8 cellular contexts compared by ENCODE assay signal in the genomic region with DNA sequence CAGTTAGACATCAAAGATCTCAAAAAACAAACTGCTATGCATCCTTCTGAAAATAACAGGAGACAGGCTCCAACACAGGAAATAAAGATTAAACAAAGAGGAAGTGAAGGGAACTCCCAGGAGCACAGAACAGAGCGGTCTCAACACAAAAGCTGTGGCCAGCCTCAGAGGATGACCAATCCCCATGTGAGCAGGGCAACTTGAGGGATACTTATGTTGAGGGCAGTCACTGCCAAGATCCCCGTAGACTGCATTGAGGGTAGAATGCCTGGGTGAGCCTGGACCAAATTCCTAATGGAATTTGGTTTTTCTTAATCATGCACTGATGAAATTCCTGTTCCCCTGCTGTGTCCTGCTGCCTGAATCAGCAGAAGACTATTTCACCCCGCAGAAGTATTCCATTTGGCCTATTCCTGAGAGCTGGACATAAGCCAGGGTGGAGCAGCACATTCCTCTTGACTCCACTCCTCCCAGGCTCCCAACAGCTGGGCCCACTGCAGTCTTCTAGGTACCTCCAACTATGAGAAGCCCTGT. TPM values are rescaled to one million over a fixed set of nuclear protein-coding genes. Genes with fewer than 3 reads are reported as not detected.
A peak's percentile ranks its signal among the peaks of the same experiment; 100 is the strongest.
DNase-seq lines count a peak whose midpoint lies in the region; ATAC-seq and TF ChIP-seq lines count a peak whose summit lies in the region.

No MANE protein-coding gene starts in this region.

- no peaks in the 10 kb centered on the region for H3K9me2 ChIP-seq in SK-N-SH

- no peaks in the 10 kb centered on the region for H3K36me3 ChIP-seq in SK-N-SH (replicated peaks in 1 of 2; ENCODE audit: control insufficient read depth in 1 of 2, insufficient read depth in 2 of 2, low read length in 1 of 2)

- H3F3A ChIP-seq in SK-N-SH (replicated peaks; ENCODE audit: insufficient read depth): peaks cover 48% of the 10 kb centered on the region

- DNase-seq in SK-N-SH: no peak
- DNase-seq in fibroblast of pulmonary artery (ENCODE audit: low read depth): peak; percentile 98
- peak; percentile 85 for DNase-seq in osteocyte (ENCODE audit: extremely low spot score, unreplicated experiment)
- DNase-seq in stimulated activated CD8-positive, alpha-beta memory T cell treated with anti-CD3 and anti-CD28 coated beads, Interleukin-4, amount 100 ng/mL, for 48 hours: no peak
- DNase-seq in superior temporal gyrus (ENCODE audit: extremely low spot score): no peak
- DNase-seq in GM13976 (ENCODE audit: low spot score): no peak
- no peak for DNase-seq in midbrain (lab: John Stamatoyannopoulos, UW)

- CTCF ChIA-PET in SK-N-SH (lab: Yijun Ruan, JAX): interaction anchor here (1.4 kb wide), 1 partner anchor 15 kb away, joined by 3 read pairs; no protein-coding TSS in a partner anchor

- H3K4me3 Mint-ChIP-seq in osteocyte (ENCODE audit: unreplicated experiment): peak overlapping the region; percentile 42

- peak overlapping the region; percentile 47; the same call in 1 of the 2 replicates for H3K9ac ChIP-seq in SK-N-SH

- no peaks in the 10 kb centered on the region for H3K36me3 Mint-ChIP-seq in osteocyte (ENCODE audit: unreplicated experiment)

- peaks cover 78% of the 10 kb centered on the region for H3K4me1 Mint-ChIP-seq in osteocyte (ENCODE audit: unreplicated experiment)

- no peaks in the 10 kb centered on the region for H3K9me3 ChIP-seq in SK-N-SH

- peaks cover 41 to 68% of the 10 kb centered on the region in 2 experiments for H3K4me1 ChIP-seq in SK-N-SH (ENCODE audit: control insufficient read depth in 1 of 2, insufficient read depth in 2 of 2, low read depth in 1 of 2, low read length in 1 of 2)

- H3K4me2 ChIP-seq in SK-N-SH: peak overlapping the region; percentile 49; the same call in 1 of the 2 replicates

- H3K4me3 ChIP-seq in SK-N-SH (ENCODE audit: low read depth in 2 of 2, low read length in 1 of 2): no peak overlapping the region
- no peak overlapping the region for H3K4me3 ChIP-seq in fibroblast of pulmonary artery (replicated peaks; ENCODE audit: low read depth, low read length)

- H3K27ac Mint-ChIP-seq in osteocyte (ENCODE audit: unreplicated experiment): peak overlapping the region; percentile 90

- TF ChIP-seq RAD21 in SK-N-SH (IDR thresholded peaks at IDR 0.05; ENCODE audit: low read length): no peak

- POLR2A ChIA-PET in SK-N-SH (lab: Yijun Ruan, JAX): no interaction called here

- H3K9me3 Mint-ChIP-seq in osteocyte (ENCODE audit: unreplicated experiment): no peaks in the 10 kb centered on the region

- peak; percentile 66 for ATAC-seq in GM19438 (IDR thresholded peaks at IDR 0.05; ENCODE audit: low read depth, unreplicated experiment)

- peak overlapping the region; percentile 58 to 88 for H3K27ac ChIP-seq in SK-N-SH (ENCODE audit: low read depth in 2 of 2, low read length in 1 of 2)

- no peaks in the 10 kb centered on the region for H3K27me3 ChIP-seq in SK-N-SH (ENCODE audit: insufficient read depth)

- H4K20me1 ChIP-seq in SK-N-SH (ENCODE audit: insufficient read depth): no peaks in the 10 kb centered on the region

- peak in 1 of 2 experiments; percentile 76; a peak in 1 of 4 replicates for TF ChIP-seq EP300 in SK-N-SH (IDR thresholded peaks at IDR 0.05; ENCODE audit: borderline replicate concordance in 1 of 2, low read depth in 1 of 2, low read length in 1 of 2)

- H3K79me2 ChIP-seq in SK-N-SH (ENCODE audit: insufficient read depth): peaks cover 78% of the 10 kb centered on the region

- 10% methylated on average over 3 of the region's 3 CpGs for WGBS in SK-N-SH (ENCODE audit: low lambda C conversion rate)

- H2AFZ ChIP-seq in SK-N-SH (ENCODE audit: low read depth): no peak overlapping the region

- TF ChIP-seq CTCF in SK-N-SH (IDR thresholded peaks at IDR 0.05) (no peak), fibroblast of pulmonary artery (IDR thresholded peaks at IDR 0.05; ENCODE audit: low read length, missing control alignments) (no peak), osteocyte (IDR thresholded peaks at IDR 0.05) (no peak), GM13976 (IDR thresholded peaks at IDR 0.05; ENCODE audit: borderline replicate concordance, control extremely low read depth, extremely low read depth, insufficient read depth, missing control alignments) (no peak)

- in situ Hi-C loops in GM13976 (cut with MboI; ENCODE audit: low sequenced_read_pairs, unreplicated experiment): no loop called here

- no peaks in the 10 kb centered on the region for H3K27me3 Mint-ChIP-seq in osteocyte (ENCODE audit: unreplicated experiment)

TF ChIP-seq in SK-N-SH, 30 proteins besides CTCF, POLR2A, EP300 and RAD21 (continues in another document):
- TF ChIP-seq NFIC (IDR thresholded peaks at IDR 0.05; ENCODE audit: borderline replicate concordance): peak; percentile 87
- no peak for TF ChIP-seq IRF3 (IDR thresholded peaks at IDR 0.05; ENCODE audit: low read depth, low read length)
- TF ChIP-seq MXI1 (IDR thresholded peaks at IDR 0.05; ENCODE audit: low read depth, low read length): no peak
- no peak for TF ChIP-seq FOXJ3 (CRISPR knock-in tag; IDR thresholded peaks at IDR 0.05)
- TF ChIP-seq TCF12 (IDR thresholded peaks at IDR 0.05): peak; percentile 87
- no peak for TF ChIP-seq EZH2phosphoT487 (IDR thresholded peaks at IDR 0.05; ENCODE audit: borderline replicate concordance, low read depth)
- no peak for TF ChIP-seq SMC3 (IDR thresholded peaks at IDR 0.05; ENCODE audit: low read depth, low read length)
- peak; percentile 84 for TF ChIP-seq TEAD4 (IDR thresholded peaks at IDR 0.05; ENCODE audit: borderline replicate concordance, insufficient read depth)
- TF ChIP-seq TAF1 (IDR thresholded peaks at IDR 0.05; ENCODE audit: borderline replicate concordance, low read depth, low read length): no peak
- TF ChIP-seq SIN3A (IDR thresholded peaks at IDR 0.05; ENCODE audit: borderline replicate concordance, low read depth, low read length): peak; percentile 37; the same call in 1 of the 2 replicates
- 0 out of 2 replicates have a peak, but pooled peaks have one; percentile 46 for TF ChIP-seq USF1 (IDR thresholded peaks at IDR 0.05; ENCODE audit: borderline replicate concordance, low read depth)
- TF ChIP-seq JUND (IDR thresholded peaks at IDR 0.05): peak; percentile 68
- no peak for TF ChIP-seq CHD2 (IDR thresholded peaks at IDR 0.05; ENCODE audit: low read length, partially characterized antibody)
- TF ChIP-seq NRF1 (IDR thresholded peaks at IDR 0.05; ENCODE audit: low read depth, low read length): no peak
- TF ChIP-seq RXRA (IDR thresholded peaks at IDR 0.05; ENCODE audit: borderline replicate concordance, low read depth): no peak; the same call in 1 of the 2 replicates
- no peak for TF ChIP-seq RCOR1 (IDR thresholded peaks at IDR 0.05; ENCODE audit: low read length)
- no peak for TF ChIP-seq USF2 (IDR thresholded peaks at IDR 0.05; ENCODE audit: borderline replicate concordance, low read depth, low read length)
- TF ChIP-seq YY1 (IDR thresholded peaks at IDR 0.05; ENCODE audit: low read depth): no peak
- no peak for TF ChIP-seq FOXM1 (IDR thresholded peaks at IDR 0.05; ENCODE audit: low read depth)
- TF ChIP-seq ELF1 (IDR thresholded peaks at IDR 0.05): no peak
- no peak for TF ChIP-seq POLR2AphosphoS5 (IDR thresholded peaks at IDR 0.05; ENCODE audit: low read depth, low read length)
- peak; percentile 34; the same call in 1 of the 2 replicates for TF ChIP-seq GABPA (IDR thresholded peaks at IDR 0.05; ENCODE audit: low read depth)

RNA-seq across cellular contexts. Expression of gene JAK1, which starts 49.0 kb away (rescaled TPM):
- 47.5 and 47.7 TPM in 2 replicates for polyA plus RNA-seq in SK-N-SH (2012; rRNA removed)
- polyA plus RNA-seq in SK-N-SH (2012; cell fraction: cytosol; rRNA removed): 47.6 and 48.4 TPM in 2 replicates
- 48.8 and 63.4 TPM in 2 replicates for polyA plus RNA-seq in SK-N-SH (2012; cell fraction: nucleus; rRNA removed)
- total RNA-seq in osteocyte: 103 TPM in 2 replicates

Comparison
In these comparisons a context has a peak if more than half of its experiments do, and no peak if none do; other contexts are left out.
1. DNase-seq: peak in fibroblast of pulmonary artery (single experiment) and osteocyte (single experiment); none in SK-N-SH (single experiment), stimulated activated CD8-positive, alpha-beta memory T cell treated with anti-CD3 and anti-CD28 coated beads, Interleukin-4, amount 100 ng/mL, for 48 hours (single experiment), superior temporal gyrus (single experiment), GM13976 (single experiment) and midbrain (single experiment).